In the genomic region with DNA sequence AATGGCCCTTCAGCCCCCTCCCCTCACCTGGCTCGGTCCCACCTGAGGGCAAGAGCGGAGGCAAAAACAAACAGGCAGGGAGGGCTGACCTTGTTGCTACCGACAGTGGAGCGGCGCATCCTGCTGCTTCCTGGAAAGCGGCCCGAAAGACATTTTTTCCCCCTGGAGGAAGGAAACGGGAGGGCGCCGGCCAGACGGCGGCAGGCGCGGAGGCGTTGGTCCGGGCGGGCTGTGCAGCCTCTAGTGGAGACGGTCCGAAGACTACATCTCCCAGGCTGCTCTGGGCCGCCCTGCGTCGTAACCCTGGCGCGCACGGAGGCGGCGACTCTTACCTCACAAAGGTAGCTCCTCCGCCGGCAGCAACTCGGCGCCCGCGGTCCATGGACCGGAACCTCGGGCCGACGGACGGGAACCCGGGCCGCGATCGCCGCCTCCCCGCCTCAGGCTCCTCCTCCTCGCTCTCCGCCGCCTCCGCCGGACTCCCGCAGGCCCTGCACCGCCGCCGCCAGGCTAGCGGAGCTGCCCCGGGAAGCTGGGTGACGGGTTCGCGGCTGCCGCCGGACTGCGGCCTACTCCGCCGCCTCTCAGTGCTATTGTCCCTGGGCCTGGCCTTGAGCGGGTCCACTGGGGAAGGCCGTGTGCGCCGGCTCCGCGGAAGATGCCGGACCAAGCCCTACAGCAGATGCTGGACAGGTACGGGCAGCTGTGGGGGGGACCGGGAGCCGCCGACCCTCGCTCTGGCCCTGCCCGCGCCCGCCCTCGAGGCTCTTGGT, we compare ENCODE assay signal across 1 cellular context.
TF ChIP-seq lines count a peak whose summit lies in the region.

A gene (minus strand): TSS at position 242 of the 773 bp plus-strand sequence. CDS start 50,728 bp downstream, outside the sequence.
A gene with protein sequence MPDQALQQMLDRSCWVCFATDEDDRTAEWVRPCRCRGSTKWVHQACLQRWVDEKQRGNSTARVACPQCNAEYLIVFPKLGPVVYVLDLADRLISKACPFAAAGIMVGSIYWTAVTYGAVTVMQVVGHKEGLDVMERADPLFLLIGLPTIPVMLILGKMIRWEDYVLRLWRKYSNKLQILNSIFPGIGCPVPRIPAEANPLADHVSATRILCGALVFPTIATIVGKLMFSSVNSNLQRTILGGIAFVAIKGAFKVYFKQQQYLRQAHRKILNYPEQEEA (plus strand): TSS at position 331 of the 773 bp plus-strand sequence. CDS start 328 bp downstream, at position 659.

TF ChIP-seq in A549, 52 proteins besides CTCF, POLR2A, EP300 and RAD21 (continued from another document):
- no peak for TF ChIP-seq RARB (CRISPR knock-in tag; IDR thresholded peaks at IDR 0.05)
- TF ChIP-seq, protein P1, sequence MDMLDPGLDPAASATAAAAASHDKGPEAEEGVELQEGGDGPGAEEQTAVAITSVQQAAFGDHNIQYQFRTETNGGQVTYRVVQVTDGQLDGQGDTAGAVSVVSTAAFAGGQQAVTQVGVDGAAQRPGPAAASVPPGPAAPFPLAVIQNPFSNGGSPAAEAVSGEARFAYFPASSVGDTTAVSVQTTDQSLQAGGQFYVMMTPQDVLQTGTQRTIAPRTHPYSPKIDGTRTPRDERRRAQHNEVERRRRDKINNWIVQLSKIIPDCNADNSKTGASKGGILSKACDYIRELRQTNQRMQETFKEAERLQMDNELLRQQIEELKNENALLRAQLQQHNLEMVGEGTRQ (IDR thresholded peaks at IDR 0.05): no peak
- no peak for TF ChIP-seq CBX8 (IDR thresholded peaks at IDR 0.05)
- TF ChIP-seq ZSCAN20 (CRISPR knock-in tag; IDR thresholded peaks at IDR 0.05): no peak
- TF ChIP-seq CEBPB (IDR thresholded peaks at IDR 0.05): no peak
- TF ChIP-seq HOXB5 (CRISPR knock-in tag; IDR thresholded peaks at IDR 0.05): no peak
- TF ChIP-seq, protein P2, sequence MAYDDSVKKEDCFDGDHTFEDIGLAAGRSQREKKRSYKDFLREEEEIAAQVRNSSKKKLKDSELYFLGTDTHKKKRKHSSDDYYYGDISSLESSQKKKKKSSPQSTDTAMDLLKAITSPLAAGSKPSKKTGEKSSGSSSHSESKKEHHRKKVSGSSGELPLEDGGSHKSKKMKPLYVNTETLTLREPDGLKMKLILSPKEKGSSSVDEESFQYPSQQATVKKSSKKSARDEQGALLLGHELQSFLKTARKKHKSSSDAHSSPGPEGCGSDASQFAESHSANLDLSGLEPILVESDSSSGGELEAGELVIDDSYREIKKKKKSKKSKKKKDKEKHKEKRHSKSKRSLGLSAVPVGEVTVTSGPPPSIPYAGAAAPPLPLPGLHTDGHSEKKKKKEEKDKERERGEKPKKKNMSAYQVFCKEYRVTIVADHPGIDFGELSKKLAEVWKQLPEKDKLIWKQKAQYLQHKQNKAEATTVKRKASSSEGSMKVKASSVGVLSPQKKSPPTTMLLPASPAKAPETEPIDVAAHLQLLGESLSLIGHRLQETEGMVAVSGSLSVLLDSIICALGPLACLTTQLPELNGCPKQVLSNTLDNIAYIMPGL (CRISPR knock-in tag; IDR thresholded peaks at IDR 0.05; ENCODE audit: borderline replicate concordance): peak; percentile 85
- TF ChIP-seq, protein P3, sequence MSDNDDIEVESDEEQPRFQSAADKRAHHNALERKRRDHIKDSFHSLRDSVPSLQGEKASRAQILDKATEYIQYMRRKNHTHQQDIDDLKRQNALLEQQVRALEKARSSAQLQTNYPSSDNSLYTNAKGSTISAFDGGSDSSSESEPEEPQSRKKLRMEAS (IDR thresholded peaks at IDR 0.05): 0 out of 2 replicates have a peak, but pooled peaks have one; percentile 24
- TF ChIP-seq, protein P4, sequence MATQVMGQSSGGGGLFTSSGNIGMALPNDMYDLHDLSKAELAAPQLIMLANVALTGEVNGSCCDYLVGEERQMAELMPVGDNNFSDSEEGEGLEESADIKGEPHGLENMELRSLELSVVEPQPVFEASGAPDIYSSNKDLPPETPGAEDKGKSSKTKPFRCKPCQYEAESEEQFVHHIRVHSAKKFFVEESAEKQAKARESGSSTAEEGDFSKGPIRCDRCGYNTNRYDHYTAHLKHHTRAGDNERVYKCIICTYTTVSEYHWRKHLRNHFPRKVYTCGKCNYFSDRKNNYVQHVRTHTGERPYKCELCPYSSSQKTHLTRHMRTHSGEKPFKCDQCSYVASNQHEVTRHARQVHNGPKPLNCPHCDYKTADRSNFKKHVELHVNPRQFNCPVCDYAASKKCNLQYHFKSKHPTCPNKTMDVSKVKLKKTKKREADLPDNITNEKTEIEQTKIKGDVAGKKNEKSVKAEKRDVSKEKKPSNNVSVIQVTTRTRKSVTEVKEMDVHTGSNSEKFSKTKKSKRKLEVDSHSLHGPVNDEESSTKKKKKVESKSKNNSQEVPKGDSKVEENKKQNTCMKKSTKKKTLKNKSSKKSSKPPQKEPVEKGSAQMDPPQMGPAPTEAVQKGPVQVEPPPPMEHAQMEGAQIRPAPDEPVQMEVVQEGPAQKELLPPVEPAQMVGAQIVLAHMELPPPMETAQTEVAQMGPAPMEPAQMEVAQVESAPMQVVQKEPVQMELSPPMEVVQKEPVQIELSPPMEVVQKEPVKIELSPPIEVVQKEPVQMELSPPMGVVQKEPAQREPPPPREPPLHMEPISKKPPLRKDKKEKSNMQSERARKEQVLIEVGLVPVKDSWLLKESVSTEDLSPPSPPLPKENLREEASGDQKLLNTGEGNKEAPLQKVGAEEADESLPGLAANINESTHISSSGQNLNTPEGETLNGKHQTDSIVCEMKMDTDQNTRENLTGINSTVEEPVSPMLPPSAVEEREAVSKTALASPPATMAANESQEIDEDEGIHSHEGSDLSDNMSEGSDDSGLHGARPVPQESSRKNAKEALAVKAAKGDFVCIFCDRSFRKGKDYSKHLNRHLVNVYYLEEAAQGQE (IDR thresholded peaks at IDR 0.05): 0 out of 2 replicates have a peak, but pooled peaks have one; percentile 29
- TF ChIP-seq RCOR1 (IDR thresholded peaks at IDR 0.05; ENCODE audit: low read depth, low read length): no peak
- no peak for TF ChIP-seq ESRRA (IDR thresholded peaks at IDR 0.05; ENCODE audit: borderline replicate concordance, low read length)
- no peak for TF ChIP-seq ZC3H11A (IDR thresholded peaks at IDR 0.05)
- no peak; the same call in 2 of the 3 replicates for TF ChIP-seq SMC3 (IDR thresholded peaks at IDR 0.05)
- TF ChIP-seq NPAS2 (CRISPR knock-in tag; IDR thresholded peaks at IDR 0.05; ENCODE audit: borderline replicate concordance): no peak
